In genomic region chr15:75711495-75711894, GRCh38 we compare ENCODE assay signal across 8 cellular contexts. TPM values are rescaled to one million over a fixed set of nuclear protein-coding genes. Genes with fewer than 3 reads are reported as not detected.
DNase-seq lines count a peak whose midpoint lies in the region; ATAC-seq and TF ChIP-seq lines count a peak whose summit lies in the region.
"Not testable (repeated sequence)": the region's sequence is repeated elsewhere in the genome, so short reads cannot be mapped to it uniquely, and the experiment has no call there.
"Had no signal": no experiment of that assay in that cellular context is flagged by ENCODE, and none has a peak within 500 bp of the region (broad histone marks: within the 10 kb centered on the region; RNA-seq: fewer than 3 reads in every experiment).

No MANE protein-coding gene starts in this region.

- TF ChIP-seq POLR2A in stomach (IDR thresholded peaks at IDR 0.05) = not testable (repeated sequence)

- not testable (repeated sequence) for H3K9me3 Mint-ChIP-seq in neural progenitor cell

- H3K4me1 ChIP-seq in ascending aorta (peaks cover 28 to 37% of the 10 kb centered on the region in 2 donors), heart right ventricle (peaks cover 7 to 45% (median 22%) of the 10 kb centered on the region in 9 donors), stomach (peaks cover 15 to 54% (median 38%) of the 10 kb centered on the region in 4 donors)
- H3K4me1 ChIP-seq in neural progenitor cell = not testable (repeated sequence)

- H3K4me3 Mint-ChIP-seq in neural progenitor cell = peak overlapping the region; percentile 72

- not testable (repeated sequence) for H4K20me1 ChIP-seq in neural progenitor cell (ENCODE audit: low read depth)

- H3K36me3 ChIP-seq in ascending aorta, heart right ventricle, neural progenitor cell, stomach: not testable (repeated sequence)

- not testable (repeated sequence) for TF ChIP-seq CTCF in ascending aorta (IDR thresholded peaks at IDR 0.05); epithelial cell of esophagus (IDR thresholded peaks at IDR 0.05; ENCODE audit: insufficient read depth, low read depth, low read length, missing control alignments); heart right ventricle (IDR thresholded peaks at IDR 0.05); neural progenitor cell (IDR thresholded peaks at IDR 0.05); stomach (IDR thresholded peaks at IDR 0.05)

- H3K4me3 ChIP-seq in ascending aorta = peak overlapping the region; percentile 65 to 83
- H3K4me3 ChIP-seq in epithelial cell of esophagus (ENCODE audit: low read length) = peak overlapping the region; percentile 16
- peak overlapping the region in 7 of 10 donors; percentile 39 to 86 (median 71) for H3K4me3 ChIP-seq in heart right ventricle
- H3K4me3 ChIP-seq in neural progenitor cell = not testable (repeated sequence)
- H3K4me3 ChIP-seq in stomach = peak overlapping the region; percentile 49 to 61 (median 58)

- not testable (repeated sequence) for H2AFZ ChIP-seq in neural progenitor cell (replicated peaks)

- not testable (repeated sequence) for H3K9me3 ChIP-seq in ascending aorta; heart right ventricle; neural progenitor cell (ENCODE audit: low read depth); stomach

- 55 to 68% methylated on average over 7 of the region's 7 CpGs for WGBS in heart right ventricle, 2 donors
- 57 to 75% (median 62%) methylated on average over 5 to 7 of the region's 7 CpGs for WGBS in stomach, 5 donors

- H3K27me3 ChIP-seq in ascending aorta = not testable (repeated sequence)
- H3K27me3 ChIP-seq in heart right ventricle = peaks cover 0 to 19% (median 3%) of the 10 kb centered on the region in 7 donors
- peaks cover 23% of the 10 kb centered on the region for H3K27me3 ChIP-seq in neural progenitor cell
- peaks cover 0 to 15% (median 7%) of the 10 kb centered on the region in 3 donors for H3K27me3 ChIP-seq in stomach

- not testable (repeated sequence) for H3K27me3 Mint-ChIP-seq in neural progenitor cell (ENCODE audit: insufficient read depth, low read depth)

- H3K4me1 Mint-ChIP-seq in neural progenitor cell = peaks cover 22% of the 10 kb centered on the region

- not testable (repeated sequence) for H3K36me3 Mint-ChIP-seq in neural progenitor cell

- H3K9ac ChIP-seq in neural progenitor cell = not testable (repeated sequence)

- not testable (repeated sequence) for H3K79me2 ChIP-seq in neural progenitor cell (ENCODE audit: low read depth)

- DNase-seq in EL = peak; percentile 77
- peak; percentile 46 for DNase-seq in M059J (ENCODE audit: low read depth)
- DNase-seq in ascending aorta (ENCODE audit: low spot score in 2 of 2) = peak in 1 of 2 donors; percentile 44
- DNase-seq in epithelial cell of esophagus (ENCODE audit: low read depth) = peak; percentile 98
- not testable (repeated sequence) for DNase-seq in heart right ventricle; neural progenitor cell (ENCODE audit: low spot score); stomach

- not testable (repeated sequence) for H3K4me2 ChIP-seq in neural progenitor cell

- H3K27ac Mint-ChIP-seq in neural progenitor cell = not testable (repeated sequence)

- not testable (repeated sequence) for H3F3A ChIP-seq in neural progenitor cell (ENCODE audit: low read depth)

- ATAC-seq in heart right ventricle = not testable (repeated sequence)

- H3K27ac ChIP-seq in ascending aorta = peak overlapping the region; percentile 95 to 96
- H3K27ac ChIP-seq in heart right ventricle = peak overlapping the region in 5 of 10 donors; percentile 13 to 89 (median 51)
- not testable (repeated sequence) for H3K27ac ChIP-seq in neural progenitor cell
- H3K27ac ChIP-seq in stomach = peak overlapping the region in 4 of 5 donors; percentile 20 to 93 (median 69)

- intact Hi-C loops in ascending aorta (cut with DNase I); heart right ventricle (cut with DNase I); stomach (cut with DNase I; ENCODE audit: low total_unique reads): not testable (repeated sequence)

- TF ChIP-seq EP300 in stomach (IDR thresholded peaks at IDR 0.05) = not testable (repeated sequence)

RNA-seq across cellular contexts. Expression of gene CSPG4, which starts 1.2 kb away (rescaled TPM):
- 3.4 and 8.2 TPM in 2 replicates for total RNA-seq in M059J (2014; rRNA removed; shearing (Covaris generic))
- total RNA-seq in ascending aorta = 258 TPM
- total RNA-seq in heart right ventricle = 10 to 100 TPM in 8 of 10 donors, 1 to 10 TPM in 2; 7.4 to 19.8 (median 13.0) TPM
- polyA plus RNA-seq in heart right ventricle = 10 to 100 TPM; 12.1 TPM
- total RNA-seq in neural progenitor cell (ENCODE audit: low replicate concordance) = 0.07 and 0.37 TPM in 2 replicates
- 10 to 100 TPM; 15.1 to 44.6 (median 28.1) TPM for total RNA-seq in stomach
- polyA plus RNA-seq in stomach = 10 to 100 TPM in 1 of 3 donors, 1 to 10 TPM in 2; 1.8 to 15.5 (median 3.1) TPM
- total RNA-seq: activated CD8-positive, alpha-beta T cell treated with anti-CD3 and anti-CD28 coated beads for 36 hours had no signal
